ENCODE assay signal across 1 cellular context in the genomic region with DNA sequence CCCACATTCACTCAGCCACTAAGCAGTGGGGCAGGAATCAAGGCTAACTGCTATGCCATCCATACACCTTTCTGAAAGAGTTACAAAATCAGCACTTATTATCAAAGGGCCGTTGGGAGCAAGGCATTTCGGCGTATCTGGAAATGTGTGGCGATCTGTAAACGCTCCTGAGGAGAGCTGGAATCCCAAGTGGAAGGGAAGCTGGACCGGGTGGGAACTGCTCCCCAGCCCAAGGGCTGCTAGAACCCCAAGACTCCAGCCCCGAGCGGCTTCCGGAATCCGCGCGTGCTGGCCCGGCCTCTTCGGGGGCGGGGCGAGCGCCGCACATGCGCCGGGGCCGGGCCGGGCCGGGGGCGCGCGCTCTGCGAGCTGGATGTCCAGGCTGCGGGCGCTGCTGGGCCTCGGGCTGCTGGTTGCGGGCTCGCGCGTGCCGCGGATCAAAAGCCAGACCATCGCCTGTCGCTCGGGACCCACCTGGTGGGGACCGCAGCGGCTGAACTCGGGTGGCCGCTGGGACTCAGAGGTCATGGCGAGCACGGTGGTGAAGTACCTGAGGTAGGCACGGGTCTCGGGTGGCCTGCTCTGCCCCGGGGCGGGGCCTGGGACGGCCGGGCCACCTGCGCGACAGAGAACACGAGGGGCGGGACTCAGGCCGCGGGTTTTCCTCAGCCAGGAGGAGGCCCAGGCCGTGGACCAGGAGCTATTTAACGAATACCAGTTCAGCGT.
A peak's percentile ranks its signal among the peaks of the same experiment; 100 is the strongest.
TF ChIP-seq lines count a peak whose summit lies in the region.

Gene NAXE, plus strand, starts transcription at position 345 of the 726 bp plus-strand sequence. Its CDS starts 29 bp downstream, at position 374.

TF ChIP-seq in WTC11, 78 proteins besides CTCF, POLR2A, EP300 and RAD21 (continued from another document):
- no peak for TF ChIP-seq CDX4 (CRISPR knock-in tag; IDR thresholded peaks at IDR 0.05; ENCODE audit: borderline replicate concordance)
- TF ChIP-seq NFYB (CRISPR knock-in tag; conservative IDR thresholded peaks at IDR 0.05; ENCODE audit: low read depth), result no peak
- TF ChIP-seq MXD4 (CRISPR knock-in tag; IDR thresholded peaks at IDR 0.05; ENCODE audit: borderline replicate concordance), result no peak
- TF ChIP-seq RELA (CRISPR knock-in tag; IDR thresholded peaks at IDR 0.05; ENCODE audit: borderline replicate concordance), result no peak
- TF ChIP-seq, protein P1, sequence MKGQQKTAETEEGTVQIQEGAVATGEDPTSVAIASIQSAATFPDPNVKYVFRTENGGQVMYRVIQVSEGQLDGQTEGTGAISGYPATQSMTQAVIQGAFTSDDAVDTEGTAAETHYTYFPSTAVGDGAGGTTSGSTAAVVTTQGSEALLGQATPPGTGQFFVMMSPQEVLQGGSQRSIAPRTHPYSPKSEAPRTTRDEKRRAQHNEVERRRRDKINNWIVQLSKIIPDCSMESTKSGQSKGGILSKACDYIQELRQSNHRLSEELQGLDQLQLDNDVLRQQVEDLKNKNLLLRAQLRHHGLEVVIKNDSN (CRISPR knock-in tag; IDR thresholded peaks at IDR 0.05), result peak; percentile 59; the same call in 1 of the 2 replicates
- 0 out of 2 replicates have a peak, but pooled peaks have one; percentile 70 for TF ChIP-seq MYBL2 (CRISPR knock-in tag; IDR thresholded peaks at IDR 0.05)
- TF ChIP-seq, protein P2, sequence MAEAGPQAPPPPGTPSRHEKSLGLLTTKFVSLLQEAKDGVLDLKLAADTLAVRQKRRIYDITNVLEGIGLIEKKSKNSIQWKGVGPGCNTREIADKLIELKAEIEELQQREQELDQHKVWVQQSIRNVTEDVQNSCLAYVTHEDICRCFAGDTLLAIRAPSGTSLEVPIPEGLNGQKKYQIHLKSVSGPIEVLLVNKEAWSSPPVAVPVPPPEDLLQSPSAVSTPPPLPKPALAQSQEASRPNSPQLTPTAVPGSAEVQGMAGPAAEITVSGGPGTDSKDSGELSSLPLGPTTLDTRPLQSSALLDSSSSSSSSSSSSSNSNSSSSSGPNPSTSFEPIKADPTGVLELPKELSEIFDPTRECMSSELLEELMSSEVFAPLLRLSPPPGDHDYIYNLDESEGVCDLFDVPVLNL (CRISPR knock-in tag; IDR thresholded peaks at IDR 0.05; ENCODE audit: borderline replicate concordance, low read depth), result no peak
- TF ChIP-seq CREM (CRISPR knock-in tag; IDR thresholded peaks at IDR 0.05), result peak; percentile 58; the same call in 1 of the 2 replicates
- 0 out of 2 replicates have a peak, but pooled peaks have one; percentile 36 for TF ChIP-seq HMGXB4 (CRISPR knock-in tag; IDR thresholded peaks at IDR 0.05)
- TF ChIP-seq ESRRA (CRISPR knock-in tag; IDR thresholded peaks at IDR 0.05; ENCODE audit: borderline replicate concordance), result peak; percentile 16; the same call in 1 of the 2 replicates
- 0 out of 2 replicates have a peak, but pooled peaks have one; percentile 52 for TF ChIP-seq TEAD4 (CRISPR knock-in tag; IDR thresholded peaks at IDR 0.05)
- TF ChIP-seq OVOL2 (CRISPR knock-in tag; IDR thresholded peaks at IDR 0.05; ENCODE audit: borderline replicate concordance), result no peak
- TF ChIP-seq MAX (CRISPR knock-in tag; IDR thresholded peaks at IDR 0.05), result peak; percentile 73; the same call in 1 of the 2 replicates
- TF ChIP-seq ZNF512 (CRISPR knock-in tag; IDR thresholded peaks at IDR 0.05; ENCODE audit: borderline replicate concordance), result no peak
- peak; percentile 73 for TF ChIP-seq SP1 (CRISPR knock-in tag; conservative IDR thresholded peaks at IDR 0.05)
- 0 out of 2 replicates have a peak, but pooled peaks have one; percentile 46 for TF ChIP-seq ZNF671 (CRISPR knock-in tag; IDR thresholded peaks at IDR 0.05)
- TF ChIP-seq, protein P3, sequence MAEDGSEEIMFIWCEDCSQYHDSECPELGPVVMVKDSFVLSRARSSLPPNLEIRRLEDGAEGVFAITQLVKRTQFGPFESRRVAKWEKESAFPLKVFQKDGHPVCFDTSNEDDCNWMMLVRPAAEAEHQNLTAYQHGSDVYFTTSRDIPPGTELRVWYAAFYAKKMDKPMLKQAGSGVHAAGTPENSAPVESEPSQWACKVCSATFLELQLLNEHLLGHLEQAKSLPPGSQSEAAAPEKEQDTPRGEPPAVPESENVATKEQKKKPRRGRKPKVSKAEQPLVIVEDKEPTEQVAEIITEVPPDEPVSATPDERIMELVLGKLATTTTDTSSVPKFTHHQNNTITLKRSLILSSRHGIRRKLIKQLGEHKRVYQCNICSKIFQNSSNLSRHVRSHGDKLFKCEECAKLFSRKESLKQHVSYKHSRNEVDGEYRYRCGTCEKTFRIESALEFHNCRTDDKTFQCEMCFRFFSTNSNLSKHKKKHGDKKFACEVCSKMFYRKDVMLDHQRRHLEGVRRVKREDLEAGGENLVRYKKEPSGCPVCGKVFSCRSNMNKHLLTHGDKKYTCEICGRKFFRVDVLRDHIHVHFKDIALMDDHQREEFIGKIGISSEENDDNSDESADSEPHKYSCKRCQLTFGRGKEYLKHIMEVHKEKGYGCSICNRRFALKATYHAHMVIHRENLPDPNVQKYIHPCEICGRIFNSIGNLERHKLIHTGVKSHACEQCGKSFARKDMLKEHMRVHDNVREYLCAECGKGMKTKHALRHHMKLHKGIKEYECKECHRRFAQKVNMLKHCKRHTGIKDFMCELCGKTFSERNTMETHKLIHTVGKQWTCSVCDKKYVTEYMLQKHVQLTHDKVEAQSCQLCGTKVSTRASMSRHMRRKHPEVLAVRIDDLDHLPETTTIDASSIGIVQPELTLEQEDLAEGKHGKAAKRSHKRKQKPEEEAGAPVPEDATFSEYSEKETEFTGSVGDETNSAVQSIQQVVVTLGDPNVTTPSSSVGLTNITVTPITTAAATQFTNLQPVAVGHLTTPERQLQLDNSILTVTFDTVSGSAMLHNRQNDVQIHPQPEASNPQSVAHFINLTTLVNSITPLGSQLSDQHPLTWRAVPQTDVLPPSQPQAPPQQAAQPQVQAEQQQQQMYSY (CRISPR knock-in tag; IDR thresholded peaks at IDR 0.05), result peak; percentile 90
- 0 out of 2 replicates have a peak, but pooled peaks have one; percentile 63 for TF ChIP-seq ZNF416 (CRISPR knock-in tag; IDR thresholded peaks at IDR 0.05)
